20 cellular contexts compared by ENCODE assay signal in genomic region chr22:39288135-39288898, GRCh38. TPM values are rescaled to one million over a fixed set of nuclear protein-coding genes. Genes with fewer than 3 reads are reported as not detected.
"Had no signal": no experiment of that assay in that cellular context is flagged by ENCODE, and none has a peak within 500 bp of the region (broad histone marks: within the 10 kb centered on the region; RNA-seq: fewer than 3 reads in every experiment).

No MANE protein-coding gene starts in this region.

- H3K4me3 ChIP-seq: cardiac muscle cell, dorsolateral prefrontal cortex, neural progenitor cell, ovary, smooth muscle cell, stomach had no signal

- H2AFZ ChIP-seq: neural progenitor cell had no signal

- H3K4me2 ChIP-seq: neural progenitor cell, smooth muscle cell had no signal

- H3K36me3 ChIP-seq: cardiac muscle cell, neural progenitor cell, ovary, stomach had no signal

- ATAC-seq: activated CD8-positive, alpha-beta T cell treated with anti-CD3 and anti-CD28 coated beads for 36 hours; foreskin keratinocyte; sciatic nerve had no signal

- DNase-seq: activated B cell treated with CpG ODN at 0.5 μM for 24 hours; activated CD4-positive, alpha-beta T cell treated with anti-CD3 and anti-CD28 coated beads for 4 hours; activated CD8-positive, alpha-beta T cell treated with anti-CD3 and anti-CD28 coated beads for 36 hours; activated naive CD4-positive, alpha-beta T cell treated with Interleukin-2 at 50 U/mL for 16 hours; activated naive CD8-positive, alpha-beta T cell treated with anti-CD3 and anti-CD28 coated beads, Interleukin-2, amount 10 ng/mL, durations not matched to agents 7 days and 5 days; activated T-cell treated with anti-CD3 and anti-CD28 coated beads, Interleukin-2, amount 50 U/mL, for 1 hour; amygdala; dorsolateral prefrontal cortex; foreskin keratinocyte; kidney glomerular epithelial cell; mesendoderm; naive thymus-derived CD4-positive, alpha-beta T cell; ovary; stimulated activated CD4-positive, alpha-beta T cell treated with anti-CD3 and anti-CD28 coated beads, Interleukin-4, amount 100 ng/mL, for 1 hour; stomach had no signal

- FAIRE-seq: TTC549 had no signal

- H3K9me3 ChIP-seq: ovary had no signal

- H3K27ac ChIP-seq: foreskin keratinocyte, neural progenitor cell, ovary had no signal

- H3K27me3 ChIP-seq: cardiac muscle cell, dorsolateral prefrontal cortex, foreskin keratinocyte, neural progenitor cell, ovary, stomach had no signal

RNA-seq across cellular contexts. Expression of gene PDGFB, which starts 43.5 kb away (rescaled TPM):
- total RNA-seq: activated B cell treated with CpG ODN at 0.5 μM for 24 hours had no signal
